ENCODE assay signal across 1 cellular context in the genomic region with DNA sequence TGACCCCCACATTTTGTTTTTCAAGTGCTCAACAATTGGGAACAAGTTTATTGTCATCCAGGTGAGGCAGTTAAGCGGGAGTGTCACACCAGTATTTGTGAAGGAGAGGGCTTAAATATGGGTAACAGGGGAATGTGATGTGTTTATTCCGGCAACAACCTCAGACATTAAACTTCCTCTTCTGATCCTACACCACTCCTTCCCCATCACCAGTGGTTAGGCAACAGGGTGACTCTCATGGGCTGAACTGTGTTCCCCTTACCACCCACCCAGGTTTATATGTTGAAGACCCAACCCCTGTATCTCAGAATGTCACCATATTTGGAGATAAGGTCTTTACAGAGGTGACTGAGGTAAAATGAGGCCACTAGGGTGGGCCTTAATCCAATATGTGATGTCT.
TF ChIP-seq lines count a peak whose summit lies in the region.

No MANE protein-coding gene starts in this region.

TF ChIP-seq in HepG2, 621 proteins besides CTCF, POLR2A, EP300 and RAD21:
- TF ChIP-seq, protein P1, sequence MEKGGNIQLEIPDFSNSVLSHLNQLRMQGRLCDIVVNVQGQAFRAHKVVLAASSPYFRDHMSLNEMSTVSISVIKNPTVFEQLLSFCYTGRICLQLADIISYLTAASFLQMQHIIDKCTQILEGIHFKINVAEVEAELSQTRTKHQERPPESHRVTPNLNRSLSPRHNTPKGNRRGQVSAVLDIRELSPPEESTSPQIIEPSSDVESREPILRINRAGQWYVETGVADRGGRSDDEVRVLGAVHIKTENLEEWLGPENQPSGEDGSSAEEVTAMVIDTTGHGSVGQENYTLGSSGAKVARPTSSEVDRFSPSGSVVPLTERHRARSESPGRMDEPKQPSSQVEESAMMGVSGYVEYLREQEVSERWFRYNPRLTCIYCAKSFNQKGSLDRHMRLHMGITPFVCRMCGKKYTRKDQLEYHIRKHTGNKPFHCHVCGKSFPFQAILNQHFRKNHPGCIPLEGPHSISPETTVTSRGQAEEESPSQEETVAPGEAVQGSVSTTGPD (CRISPR knock-in tag; IDR thresholded peaks at IDR 0.05), result no peak
TF ChIP-seq in HepG2: peak in this region for 0.
